In genomic region chr16:79728048-79728922, GRCh38 we compare ENCODE assay signal across 15 cellular contexts.
DNase-seq lines count a peak whose midpoint lies in the region; ATAC-seq, FAIRE-seq and TF ChIP-seq lines count a peak whose summit lies in the region.
"Had no signal": no experiment of that assay in that cellular context is flagged by ENCODE, and none has a peak within 500 bp of the region (broad histone marks: within the 10 kb centered on the region; RNA-seq: fewer than 3 reads in every experiment).

No MANE protein-coding gene starts in this region.

- in situ Hi-C loops in K562 (cut with MboI), result no loop called here

- no peak overlapping the region for H3K27ac ChIP-seq in A549
- no peak overlapping the region for H3K27ac ChIP-seq in K562 (ENCODE audit: extremely low read depth, low read depth, low read length)
- no peak overlapping the region for H3K27ac ChIP-seq in mesendoderm (ENCODE audit: low read depth, low read length)

- no peak overlapping the region for H2AK5ac ChIP-seq in mesendoderm (ENCODE audit: low read length)

- no peaks in the 10 kb centered on the region for H4K20me1 ChIP-seq in K562 (replicated peaks; ENCODE audit: control insufficient read depth, insufficient read depth, low read length)

- POLR2A ChIA-PET in A549 (lab: Yijun Ruan, JAX) (no interaction called here), K562 (lab: Yijun Ruan, JAX) (interaction anchor here (1.1 kb wide), 1 partner anchor 9 kb away, joined by 3 read pairs; no protein-coding TSS in a partner anchor)

- TF ChIP-seq RAD21 in A549 (conservative IDR thresholded peaks at IDR 0.05 in 1 of 2, IDR thresholded peaks at IDR 0.05 in 1 of 2), result no peak
- no peak for TF ChIP-seq RAD21 in K562 (CRISPR knock-in tag; conservative IDR thresholded peaks at IDR 0.05 in 1 of 2, IDR thresholded peaks at IDR 0.05 in 1 of 2)

- no peak overlapping the region for H4K8ac ChIP-seq in mesendoderm (ENCODE audit: low read depth, low read length)

- no peak for TF ChIP-seq EP300 in A549 (IDR thresholded peaks at IDR 0.05)
- TF ChIP-seq EP300 in K562 (IDR thresholded peaks at IDR 0.05; ENCODE audit: low read length), result no peak

- H3K79me1 ChIP-seq in mesendoderm (ENCODE audit: low read length), result no peaks in the 10 kb centered on the region

- H3K56ac ChIP-seq in mesendoderm (ENCODE audit: low read length), result no peak overlapping the region

- ATAC-seq in A549, result no peak
- no peak for ATAC-seq in K562
- no peak for ATAC-seq in GM19328 (IDR thresholded peaks at IDR 0.05; ENCODE audit: unreplicated experiment)

- H3K18ac ChIP-seq in mesendoderm (ENCODE audit: low read length), result no peak overlapping the region

- H3K4ac ChIP-seq in mesendoderm (ENCODE audit: low read depth, low read length), result no peak overlapping the region

- no peak overlapping the region for H4K5ac ChIP-seq in mesendoderm (ENCODE audit: low read length)

- H3K36me3 ChIP-seq in K562 (ENCODE audit: control insufficient read depth, insufficient read depth, low read length) (no peaks in the 10 kb centered on the region), mesendoderm (ENCODE audit: control insufficient read depth, insufficient read depth, low read length) (no peaks in the 10 kb centered on the region)

- no peaks in the 10 kb centered on the region; a peak in 1 of 5 replicates for H3K27me3 ChIP-seq in K562 (ENCODE audit: control insufficient read depth in 2 of 2, insufficient read depth in 2 of 2, low read length in 2 of 2)
- H3K27me3 ChIP-seq in mesendoderm (ENCODE audit: insufficient read depth, low read length, poor library complexity), result no peaks in the 10 kb centered on the region

- CTCF ChIA-PET in A549 (lab: Yijun Ruan, JAX), result interaction anchor here (0.6 to 1.4 kb wide), 2 partner anchors 15 to 86 kb away, joined by 3 to 4 read pairs; no protein-coding TSS in a partner anchor
- CTCF ChIA-PET in K562 (lab: Yijun Ruan, JAX; ENCODE audit: low intra/inter-chr PET ratio), result no interaction called here

- H3K23ac ChIP-seq in mesendoderm (ENCODE audit: low read length), result no peak overlapping the region

- BruUV-seq in K562 (replicated peaks; lab: Mats Ljungman, UMichigan), result no TSS peak

- no peak overlapping the region for H2BK5ac ChIP-seq in mesendoderm (ENCODE audit: low read length)

- no peak overlapping the region for H3K4me3 ChIP-seq in A549
- no peak overlapping the region for H3K4me3 ChIP-seq in K562
- no peak overlapping the region for H3K4me3 ChIP-seq in mesendoderm (ENCODE audit: low read length)
- no peak overlapping the region for H3K4me3 ChIP-seq in foreskin fibroblast (ENCODE audit: low read depth in 1 of 2, low read length in 2 of 2)

- TF ChIP-seq POLR2A in A549 (IDR thresholded peaks at IDR 0.05; ENCODE audit: low read length) (no peak), K562 (conservative IDR thresholded peaks at IDR 0.05) (no peak)

- no peaks in the 10 kb centered on the region for H3K9me3 ChIP-seq in A549
- H3K9me3 ChIP-seq in K562 (replicated peaks; ENCODE audit: control insufficient read depth, insufficient read depth, low read depth, low read length), result no peaks in the 10 kb centered on the region

- H3K4me1 ChIP-seq in A549 (no peaks in the 10 kb centered on the region), K562 (replicated peaks in 1 of 2; ENCODE audit: control insufficient read depth in 2 of 2, insufficient read depth in 2 of 2, low read length in 2 of 2) (no peaks in the 10 kb centered on the region), mesendoderm (ENCODE audit: control insufficient read depth, low read depth, low read length) (peaks cover 3% of the 10 kb centered on the region)

- 39% methylated on average over 4 of the region's 4 CpGs for WGBS in A549 (ENCODE audit: missing lambda C conversion rate)
- 0% methylated on average over 4 of the region's 4 CpGs for WGBS in K562 (ENCODE audit: insufficient coverage, low coverage, missing lambda C conversion rate)
- no CpG with 5 or more reads among the region's 4 CpGs for WGBS in mesendoderm (ENCODE audit: extremely low coverage, insufficient coverage, low lambda C conversion rate)

- H3K79me2 ChIP-seq in K562 (ENCODE audit: control insufficient read depth, insufficient read depth, low read length) (no peaks in the 10 kb centered on the region), mesendoderm (ENCODE audit: control insufficient read depth, insufficient read depth, low read length) (no peaks in the 10 kb centered on the region)

- intact Hi-C loops in K562 (cut with micrococcal nuclease), result no loop called here

- no peak overlapping the region for H3K4me2 ChIP-seq in A549
- no peak overlapping the region for H3K4me2 ChIP-seq in K562 (ENCODE audit: insufficient read depth, low read length)
- H3K4me2 ChIP-seq in mesendoderm (ENCODE audit: low read length), result no peak overlapping the region

- no peak for FAIRE-seq in A549 (lab: Jason Lieb, UNC)
- FAIRE-seq in K562 (lab: Jason Lieb, UNC), result no peak
- FAIRE-seq: G401.6, GM12891 had no signal

- H3K9me1 ChIP-seq in K562 (ENCODE audit: control insufficient read depth, insufficient read depth, low read length), result no peaks in the 10 kb centered on the region

- DNase-seq in A549 (ENCODE audit: low read depth in 1 of 2, low spot score in 1 of 2) (no peak), HT1080 (ENCODE audit: low read depth) (peak; percentile 11), K562 (ENCODE audit: extremely low read depth in 1 of 4, low spot score in 3 of 4) (no peak), mesendoderm (peak; percentile 77), EL (no peak), foreskin fibroblast (no peak)
- DNase-seq: C1 segment of cervical spinal cord; CD4-positive, alpha-beta T cell; DMS79; GOT3; HCEC 1CT; HFFc6 had no signal

- H3K9ac ChIP-seq in K562 (ENCODE audit: insufficient read depth in 1 of 2, low read depth in 2 of 2, low read length in 2 of 2), result no peak overlapping the region
- no peak overlapping the region for H3K9ac ChIP-seq in mesendoderm (ENCODE audit: low read length)

- H2BK15ac ChIP-seq in mesendoderm (replicated peaks; ENCODE audit: low read depth), result no peak overlapping the region

- H2AFZ ChIP-seq in K562 (ENCODE audit: low read depth, low read length), result no peak overlapping the region

- no peak for TF ChIP-seq CTCF in A549 (IDR thresholded peaks at IDR 0.05)
- no peak for TF ChIP-seq CTCF in K562 (IDR thresholded peaks at IDR 0.05 in 2 of 3, conservative IDR thresholded peaks at IDR 0.05 in 1 of 3; ENCODE audit: insufficient read depth in 2 of 3, low read depth in 1 of 3, low read length in 3 of 3)
- TF ChIP-seq CTCF in foreskin fibroblast (IDR thresholded peaks at IDR 0.05; ENCODE audit: low read depth, low read length), result no peak

- no peak overlapping the region for H2BK120ac ChIP-seq in mesendoderm (ENCODE audit: low read depth, low read length)

TF ChIP-seq in A549, 52 proteins besides CTCF, POLR2A, EP300 and RAD21 (continues in another document):
- TF ChIP-seq ATOH8 (CRISPR knock-in tag; IDR thresholded peaks at IDR 0.05; ENCODE audit: low read depth) (no peak), JUNB (IDR thresholded peaks at IDR 0.05) (no peak), ZSCAN20 (CRISPR knock-in tag; IDR thresholded peaks at IDR 0.05) (no peak), NR3C1 (IDR thresholded peaks at IDR 0.05) (no peak), HES2 (IDR thresholded peaks at IDR 0.05) (no peak), MAFK (IDR thresholded peaks at IDR 0.05; ENCODE audit: partially characterized antibody) (peak; percentile 85)

TF ChIP-seq in K562, 482 proteins besides CTCF, POLR2A, EP300 and RAD21 (continues in another document):
- TF ChIP-seq FOXP4 (CRISPR knock-in tag; IDR thresholded peaks at IDR 0.05; ENCODE audit: borderline replicate concordance) (no peak), ZNF764 (CRISPR knock-in tag; IDR thresholded peaks at IDR 0.05; ENCODE audit: low read depth) (no peak), ELF4 (CRISPR knock-in tag; IDR thresholded peaks at IDR 0.05) (no peak), MAFF (IDR thresholded peaks at IDR 0.05; ENCODE audit: low read length) (peak; percentile 47), XRCC5 (IDR thresholded peaks at IDR 0.05; ENCODE audit: low read depth, low read length) (no peak), RFX1 (IDR thresholded peaks at IDR 0.05) (no peak), ZNF583 (CRISPR knock-in tag; IDR thresholded peaks at IDR 0.05) (no peak), RBBP5 (IDR thresholded peaks at IDR 0.05; ENCODE audit: borderline replicate concordance, insufficient read depth, low read length, poor library complexity, severe bottlenecking) (no peak), ZNF212 (CRISPR knock-in tag; IDR thresholded peaks at IDR 0.05) (no peak), MAFG (tag; conservative IDR thresholded peaks at IDR 0.05) (peak; percentile 37; the same call in 1 of the 2 replicates), ZNF239 (CRISPR knock-in tag; IDR thresholded peaks at IDR 0.05) (no peak)

Comparison
In these comparisons a context has a peak if more than half of its experiments do, and no peak if none do; other contexts are left out.
1. DNase-seq: peak in HT1080 (single experiment) and mesendoderm (single experiment); none in A549 (0 of 2), K562 (0 of 4), EL (single experiment) and foreskin fibroblast (0 of 2).
2. Of the 35 proteins assayed by ChIP-seq in both K562 and A549: peak only in K562: none; only in A549: none; in both: MAFK; in neither: 34.